In the genomic region with DNA sequence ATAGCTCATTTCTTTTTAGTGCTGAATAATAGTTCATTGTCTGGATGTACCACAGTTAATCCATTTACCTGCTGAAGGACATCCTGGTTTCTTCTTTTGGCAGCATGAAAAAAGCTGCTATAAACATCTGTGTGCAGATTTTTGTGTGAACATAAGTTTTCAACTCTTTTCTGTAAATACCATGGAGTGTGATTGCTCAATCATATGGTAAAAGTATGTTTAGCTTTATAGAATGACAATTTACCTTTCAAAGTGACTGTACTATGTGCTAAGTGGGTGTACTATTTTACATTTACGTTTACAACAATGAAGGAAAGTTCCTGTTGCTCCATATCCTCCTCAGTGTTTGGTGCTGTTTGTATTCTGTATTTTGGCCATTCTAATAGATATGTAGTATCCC, we compare ENCODE assay signal across 2 cellular contexts.
A peak's percentile ranks its signal among the peaks of the same experiment; 100 is the strongest.
TF ChIP-seq lines count a peak whose summit lies in the region.

No MANE protein-coding gene starts in this region.

TF ChIP-seq in HepG2, 621 proteins besides CTCF, POLR2A, EP300 and RAD21:
- TF ChIP-seq NFE2 (CRISPR knock-in tag; IDR thresholded peaks at IDR 0.05) (no peak), NCOR1 (IDR thresholded peaks at IDR 0.05; ENCODE audit: borderline replicate concordance, low read length) (no peak), ZNF337 (CRISPR knock-in tag; IDR thresholded peaks at IDR 0.05; ENCODE audit: borderline replicate concordance, low read depth) (no peak), CEBPB (IDR thresholded peaks at IDR 0.05; ENCODE audit: borderline replicate concordance, low read depth, low read length) (0 out of 2 replicates have a peak, but pooled peaks have one; percentile 43), ZSCAN22 (CRISPR knock-in tag; IDR thresholded peaks at IDR 0.05) (no peak), ZNF30 (CRISPR knock-in tag; IDR thresholded peaks at IDR 0.05) (no peak), ZNF451 (CRISPR knock-in tag; IDR thresholded peaks at IDR 0.05) (no peak)
- TF ChIP-seq, protein P1, sequence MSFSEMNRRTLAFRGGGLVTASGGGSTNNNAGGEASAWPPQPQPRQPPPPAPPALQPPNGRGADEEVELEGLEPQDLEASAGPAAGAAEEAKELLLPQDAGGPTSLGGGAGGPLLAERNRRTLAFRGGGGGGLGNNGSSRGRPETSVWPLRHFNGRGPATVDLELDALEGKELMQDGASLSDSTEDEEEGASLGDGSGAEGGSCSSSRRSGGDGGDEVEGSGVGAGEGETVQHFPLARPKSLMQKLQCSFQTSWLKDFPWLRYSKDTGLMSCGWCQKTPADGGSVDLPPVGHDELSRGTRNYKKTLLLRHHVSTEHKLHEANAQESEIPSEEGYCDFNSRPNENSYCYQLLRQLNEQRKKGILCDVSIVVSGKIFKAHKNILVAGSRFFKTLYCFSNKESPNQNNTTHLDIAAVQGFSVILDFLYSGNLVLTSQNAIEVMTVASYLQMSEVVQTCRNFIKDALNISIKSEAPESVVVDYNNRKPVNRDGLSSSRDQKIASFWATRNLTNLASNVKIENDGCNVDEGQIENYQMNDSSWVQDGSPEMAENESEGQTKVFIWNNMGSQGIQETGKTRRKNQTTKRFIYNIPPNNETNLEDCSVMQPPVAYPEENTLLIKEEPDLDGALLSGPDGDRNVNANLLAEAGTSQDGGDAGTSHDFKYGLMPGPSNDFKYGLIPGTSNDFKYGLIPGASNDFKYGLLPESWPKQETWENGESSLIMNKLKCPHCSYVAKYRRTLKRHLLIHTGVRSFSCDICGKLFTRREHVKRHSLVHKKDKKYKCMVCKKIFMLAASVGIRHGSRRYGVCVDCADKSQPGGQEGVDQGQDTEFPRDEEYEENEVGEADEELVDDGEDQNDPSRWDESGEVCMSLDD (CRISPR knock-in tag; IDR thresholded peaks at IDR 0.05; ENCODE audit: borderline replicate concordance), result no peak

TF ChIP-seq in H1, 55 proteins besides CTCF, POLR2A, EP300 and RAD21:
- TF ChIP-seq CEBPB (IDR thresholded peaks at IDR 0.05; ENCODE audit: low read depth, low read length), result peak; percentile 25; the same call in 1 of the 2 replicates
- TF ChIP-seq RNF2 (IDR thresholded peaks at IDR 0.05; ENCODE audit: borderline replicate concordance, low read depth, low read length, missing control alignments, poor library complexity, severe bottlenecking), result no peak
